In genomic region chr1:61387829-61388228, GRCh38 we compare ENCODE assay signal across 25 cellular contexts.
A peak's percentile ranks its signal among the peaks of the same experiment; 100 is the strongest.
DNase-seq lines count a peak whose midpoint lies in the region; ATAC-seq, FAIRE-seq and TF ChIP-seq lines count a peak whose summit lies in the region.
"Had no signal": no experiment of that assay in that cellular context is flagged by ENCODE, and none has a peak within 500 bp of the region (broad histone marks: within the 10 kb centered on the region; RNA-seq: fewer than 3 reads in every experiment).

No MANE protein-coding gene starts in this region.

- peak; percentile 83 for ATAC-seq in GM18867 (IDR thresholded peaks at IDR 0.05; ENCODE audit: unreplicated experiment)
- peak; percentile 64 for ATAC-seq in HG03039 (IDR thresholded peaks at IDR 0.05; ENCODE audit: unreplicated experiment)
- peak; percentile 78 for ATAC-seq in activated T-helper 17 cell treated with anti-CD3 and anti-CD28 coated beads, Interleukin-2, amount 50 U/mL, for 72 hours (replicated peaks)
- ATAC-seq in HG03571 (IDR thresholded peaks at IDR 0.05; ENCODE audit: unreplicated experiment) = no peak
- ATAC-seq in WTC11 = no peak
- ATAC-seq: activated naive CD8-positive, alpha-beta T cell treated with anti-CD3 and anti-CD28 coated beads, Interleukin-2, amount 50 U/mL, for 24 hours; naive thymus-derived CD8-positive, alpha-beta T cell had no signal

- H3K9me3 Mint-ChIP-seq in activated T-helper 17 cell treated with anti-CD3 and anti-CD28 coated beads, Interleukin-2, amount 50 U/mL, for 72 hours = no peaks in the 10 kb centered on the region
- H3K9me3 Mint-ChIP-seq in WTC11 = peaks cover 20% of the 10 kb centered on the region
- H3K9me3 Mint-ChIP-seq: activated naive CD8-positive, alpha-beta T cell treated with anti-CD3 and anti-CD28 coated beads, Interleukin-2, amount 50 U/mL, for 24 hours; activated T-helper 1 cell treated with anti-CD3 and anti-CD28 coated beads, Interleukin-12 subunit alpha, Interleukin-12 subunit beta, Interleukin-2, Interleukin-4 antibody, amounts not matched to agents 30 ng/mL and 10 ng/mL and 1 ng/mL, durations not matched to agents 14 hours and 24 hours and 36 hours; dendritic cell treated with granulocyte-macrophage colony-stimulating factor and Interleukin-4, amounts not matched to agents 40 ng/mL and 50 ng/mL, for 4 days had no signal

- H3K27me3 Mint-ChIP-seq in activated T-helper 17 cell treated with anti-CD3 and anti-CD28 coated beads, Interleukin-2, amount 50 U/mL, for 72 hours = no peaks in the 10 kb centered on the region
- peaks cover 26% of the 10 kb centered on the region for H3K27me3 Mint-ChIP-seq in WTC11 (ENCODE audit: low read depth)
- H3K27me3 Mint-ChIP-seq: activated CD4-positive, alpha-beta memory T cell treated with anti-CD3 and anti-CD28 coated beads for 36 hours; activated naive CD8-positive, alpha-beta T cell treated with anti-CD3 and anti-CD28 coated beads, Interleukin-2, amount 50 U/mL, for 24 hours; dendritic cell treated with granulocyte-macrophage colony-stimulating factor and Interleukin-4, amounts not matched to agents 40 ng/mL and 50 ng/mL, for 4 days; naive thymus-derived CD8-positive, alpha-beta T cell had no signal

- POLR2A ChIA-PET in WTC11 (lab: Charles Lee) = no interaction called here

- peaks cover 14% of the 10 kb centered on the region for H3K4me1 Mint-ChIP-seq in activated T-helper 17 cell treated with anti-CD3 and anti-CD28 coated beads, Interleukin-2, amount 50 U/mL, for 72 hours
- H3K4me1 Mint-ChIP-seq in WTC11 = 0 out of 2 replicates have a peak, but pooled peaks cover 3% of the 10 kb centered on the region
- H3K4me1 Mint-ChIP-seq: activated naive CD8-positive, alpha-beta T cell treated with anti-CD3 and anti-CD28 coated beads, Interleukin-2, amount 50 U/mL, for 24 hours had no signal

- H3K36me3 Mint-ChIP-seq in activated T-helper 17 cell treated with anti-CD3 and anti-CD28 coated beads, Interleukin-2, amount 50 U/mL, for 72 hours (ENCODE audit: low read depth) = no peaks in the 10 kb centered on the region
- H3K36me3 Mint-ChIP-seq in WTC11 = peaks cover 35% of the 10 kb centered on the region

- H3K4me3 ChIP-seq in GM06990 (replicated peaks; ENCODE audit: low read depth, low read length) (no peak overlapping the region), Peyer's patch (no peak overlapping the region)
- H3K4me3 ChIP-seq: breast epithelium, HAP-1 had no signal

- H3K4me3 Mint-ChIP-seq in activated T-helper 17 cell treated with anti-CD3 and anti-CD28 coated beads, Interleukin-2, amount 50 U/mL, for 72 hours = peak overlapping the region; percentile 25
- no peak overlapping the region for H3K4me3 Mint-ChIP-seq in WTC11
- H3K4me3 Mint-ChIP-seq: activated CD4-positive, alpha-beta memory T cell treated with anti-CD3 and anti-CD28 coated beads for 36 hours; activated naive CD8-positive, alpha-beta T cell treated with anti-CD3 and anti-CD28 coated beads, Interleukin-2, amount 50 U/mL, for 24 hours; activated T-helper 1 cell treated with anti-CD3 and anti-CD28 coated beads, Interleukin-12 subunit alpha, Interleukin-12 subunit beta, Interleukin-2, Interleukin-4 antibody, amounts not matched to agents 30 ng/mL and 10 ng/mL and 1 ng/mL, durations not matched to agents 14 hours and 24 hours and 36 hours; dendritic cell treated with granulocyte-macrophage colony-stimulating factor and Interleukin-4, amounts not matched to agents 40 ng/mL and 50 ng/mL, for 4 days had no signal

- peak overlapping the region; percentile 6 for H3K27ac Mint-ChIP-seq in activated T-helper 17 cell treated with anti-CD3 and anti-CD28 coated beads, Interleukin-2, amount 50 U/mL, for 72 hours
- H3K27ac Mint-ChIP-seq in WTC11 = no peak overlapping the region
- H3K27ac Mint-ChIP-seq: activated CD4-positive, alpha-beta memory T cell treated with anti-CD3 and anti-CD28 coated beads for 36 hours; activated naive CD8-positive, alpha-beta T cell treated with anti-CD3 and anti-CD28 coated beads, Interleukin-2, amount 50 U/mL, for 24 hours; activated T-helper 1 cell treated with anti-CD3 and anti-CD28 coated beads, Interleukin-12 subunit alpha, Interleukin-12 subunit beta, Interleukin-2, Interleukin-4 antibody, amounts not matched to agents 30 ng/mL and 10 ng/mL and 1 ng/mL, durations not matched to agents 14 hours and 24 hours and 36 hours; dendritic cell treated with granulocyte-macrophage colony-stimulating factor and Interleukin-4, amounts not matched to agents 40 ng/mL and 50 ng/mL, for 4 days; naive thymus-derived CD8-positive, alpha-beta T cell had no signal

- no peak for TF ChIP-seq POLR2A in Peyer's patch (IDR thresholded peaks at IDR 0.05)
- TF ChIP-seq POLR2A in GM12892 (IDR thresholded peaks at IDR 0.05; ENCODE audit: low read depth, low read length) = no peak

- H3K36me3 ChIP-seq in GM06990 (ENCODE audit: control insufficient read depth, insufficient read depth, low read length) (no peaks in the 10 kb centered on the region), Peyer's patch (peaks cover 0 to 8% (median 0%) of the 10 kb centered on the region in 3 donors)
- H3K36me3 ChIP-seq: breast epithelium, HAP-1 had no signal

- DNase-seq in GM06990 (ENCODE audit: extremely low read depth, insufficient read length) (peak; percentile 9), Peyer's patch (no peak), WTC11 (ENCODE audit: low spot score) (no peak), GM12892 (ENCODE audit: insufficient read length) (no peak)
- DNase-seq: activated naive CD8-positive, alpha-beta T cell treated with anti-CD3 and anti-CD28 coated beads, Interleukin-2, amount 50 U/mL, for 24 hours; COR-L47; foreskin melanocyte; MV-4-11; naive thymus-derived CD8-positive, alpha-beta T cell; NCI-H2029; NCI-H510A; posterior cingulate gyrus; Right ventricle myocardium superior; stimulated activated CD4-positive, alpha-beta T cell treated with anti-CD3 and anti-CD28 coated beads, Interleukin-2, amount 100 ng/mL, for 24 hours; substantia nigra had no signal

- CTCF ChIA-PET in WTC11 (lab: Charles Lee) = no interaction called here

- H3K9me3 ChIP-seq in Peyer's patch = peaks cover 0 to 4% (median 0%) of the 10 kb centered on the region in 4 donors

- no peaks in the 10 kb centered on the region for H3K4me1 ChIP-seq in Peyer's patch
- H3K4me1 ChIP-seq: breast epithelium had no signal

- no peaks in the 10 kb centered on the region for H3K27me3 ChIP-seq in GM06990 (replicated peaks; ENCODE audit: control insufficient read depth, insufficient read depth, low read length)
- no peaks in the 10 kb centered on the region for H3K27me3 ChIP-seq in Peyer's patch
- H3K27me3 ChIP-seq: breast epithelium had no signal

- FAIRE-seq in GM12892 (lab: Jason Lieb, UNC) = no peak

- H3K27ac ChIP-seq in Peyer's patch = no peak overlapping the region
- H3K27ac ChIP-seq: breast epithelium, epithelial cell of prostate had no signal

- TF ChIP-seq CTCF in GM06990 (IDR thresholded peaks at IDR 0.05; ENCODE audit: insufficient read depth, low read length, poor library complexity, severe bottlenecking) (no peak), Peyer's patch (IDR thresholded peaks at IDR 0.05) (no peak), WTC11 (IDR thresholded peaks at IDR 0.05) (no peak)

TF ChIP-seq in WTC11, 78 proteins besides CTCF, POLR2A, EP300 and RAD21:
- TF ChIP-seq ZNF232 (CRISPR knock-in tag; IDR thresholded peaks at IDR 0.05) (no peak), FOXP1 (CRISPR knock-in tag; IDR thresholded peaks at IDR 0.05; ENCODE audit: borderline replicate concordance) (no peak), ZNF671 (CRISPR knock-in tag; IDR thresholded peaks at IDR 0.05) (no peak), ZBTB43 (CRISPR knock-in tag; IDR thresholded peaks at IDR 0.05) (no peak), CREB1 (CRISPR knock-in tag; IDR thresholded peaks at IDR 0.05) (no peak), SMAD4 (CRISPR knock-in tag; IDR thresholded peaks at IDR 0.05) (no peak), NFE2L1 (CRISPR knock-in tag; IDR thresholded peaks at IDR 0.05) (no peak), HMGA2 (CRISPR knock-in tag; IDR thresholded peaks at IDR 0.05) (no peak), ZMAT4 (CRISPR knock-in tag; IDR thresholded peaks at IDR 0.05) (no peak)

Comparison
In these comparisons a context has a peak if more than half of its experiments do, and no peak if none do; other contexts are left out.
1. ATAC-seq: peak in GM18867 (single experiment), HG03039 (single experiment) and activated T-helper 17 cell treated with anti-CD3 and anti-CD28 coated beads, Interleukin-2, amount 50 U/mL, for 72 hours (single experiment); none in HG03571 (single experiment) and WTC11 (single experiment).